Comparison of ENCODE assay signal across 1 cellular context in the genomic region with DNA sequence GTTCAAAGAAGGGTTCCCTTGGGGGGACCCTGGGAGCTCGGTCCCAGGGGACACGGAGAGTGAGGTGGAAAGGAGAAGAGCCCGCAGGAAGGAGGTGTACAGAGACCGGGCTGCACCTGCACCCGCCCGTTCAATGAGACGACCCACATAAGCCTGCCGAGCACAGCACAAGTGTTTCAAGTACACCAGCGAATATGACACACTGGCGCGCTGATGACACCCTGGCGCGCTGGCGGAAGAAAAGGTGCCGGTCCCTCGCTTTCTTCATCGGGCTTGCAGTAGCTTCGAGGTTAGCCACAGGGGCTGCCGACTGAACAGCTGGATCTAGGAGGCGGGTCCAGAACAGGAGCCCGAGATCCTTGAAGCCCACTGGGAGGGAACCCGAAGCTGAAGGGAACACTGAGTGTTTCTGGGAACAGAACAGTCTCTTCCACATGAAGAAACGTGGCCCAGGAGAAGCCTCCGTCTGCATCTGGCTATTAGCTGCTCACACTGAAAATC.
TF ChIP-seq lines count a peak whose summit lies in the region.

No MANE protein-coding gene starts in this region.

TF ChIP-seq in H1, 55 proteins besides CTCF, POLR2A, EP300 and RAD21:
- TF ChIP-seq KDM5A (IDR thresholded peaks at IDR 0.05; ENCODE audit: low read length) (no peak), EGR1 (IDR thresholded peaks at IDR 0.05; ENCODE audit: borderline replicate concordance, low read depth, low read length) (no peak)
